11 cellular contexts compared by ENCODE assay signal in genomic region chr14:68820999-68821683, GRCh38. TPM values are rescaled to one million over a fixed set of nuclear protein-coding genes. Genes with fewer than 3 reads are reported as not detected.
DNase-seq lines count a peak whose midpoint lies in the region; ATAC-seq and TF ChIP-seq lines count a peak whose summit lies in the region.
"Had no signal": no experiment of that assay in that cellular context is flagged by ENCODE, and none has a peak within 500 bp of the region (broad histone marks: within the 10 kb centered on the region; RNA-seq: fewer than 3 reads in every experiment).

No MANE protein-coding gene starts in this region.

- H3K4me1 Mint-ChIP-seq in activated T-cell treated with anti-CD3 and anti-CD28 coated beads, Interleukin-2, amount 50 U/mL, for 24 hours (ENCODE audit: low read depth), result peaks cover 58% of the 10 kb centered on the region
- peaks cover 25% of the 10 kb centered on the region for H3K4me1 Mint-ChIP-seq in activated T-helper 17 cell treated with anti-CD3 and anti-CD28 coated beads, Interleukin-2, amount 50 U/mL, for 72 hours

- peak; percentile 43 for DNase-seq in activated T-cell treated with anti-CD3 and anti-CD28 coated beads, Interleukin-2, amount 50 U/mL, for 24 hours
- DNase-seq in activated T-cell treated with anti-CD3 and anti-CD28 coated beads, Interleukin-2, amount 50 U/mL, for 48 hours, result no peak
- no peak for DNase-seq in coronary artery (ENCODE audit: low spot score)
- no peak for DNase-seq in NCI-H2029 treated with DMSO at 0.1 percent for 48 hours (lab: John Stamatoyannopoulos, UW)
- no peak for DNase-seq in thyroid gland
- DNase-seq: NCI-H69, nucleus accumbens had no signal

- peak overlapping the region; percentile 87 for H3K27ac Mint-ChIP-seq in activated T-cell treated with anti-CD3 and anti-CD28 coated beads, Interleukin-2, amount 50 U/mL, for 24 hours
- peak overlapping the region; percentile 83 for H3K27ac Mint-ChIP-seq in activated T-helper 17 cell treated with anti-CD3 and anti-CD28 coated beads, Interleukin-2, amount 50 U/mL, for 72 hours

- peak; percentile 42 for ATAC-seq in HG02759 (IDR thresholded peaks at IDR 0.05; ENCODE audit: unreplicated experiment)
- ATAC-seq in activated T-helper 17 cell treated with anti-CD3 and anti-CD28 coated beads, Interleukin-2, amount 50 U/mL, for 72 hours (replicated peaks), result peak; percentile 51

- TF ChIP-seq CTCF in coronary artery (IDR thresholded peaks at IDR 0.05), result no peak
- no peak for TF ChIP-seq CTCF in thyroid gland (IDR thresholded peaks at IDR 0.05)

- no peak overlapping the region for H3K4me3 Mint-ChIP-seq in activated T-cell treated with anti-CD3 and anti-CD28 coated beads, Interleukin-2, amount 50 U/mL, for 24 hours
- peak overlapping the region; percentile 69 for H3K4me3 Mint-ChIP-seq in activated T-helper 17 cell treated with anti-CD3 and anti-CD28 coated beads, Interleukin-2, amount 50 U/mL, for 72 hours

- 94 to 100% methylated on average over 1 to 11 of the region's 18 CpGs for WGBS in thyroid gland, 2 donors

- no peaks in the 10 kb centered on the region for H3K36me3 ChIP-seq in thyroid gland

- H3K27ac ChIP-seq in skin epidermis (peak overlapping the region in 18 of 21 experiments; percentile 2 to 99 (median 58)), coronary artery (no peak overlapping the region), thyroid gland (no peak overlapping the region)
- H3K27ac ChIP-seq: epithelial cell of prostate had no signal

- H3K9me3 ChIP-seq in thyroid gland, result no peaks in the 10 kb centered on the region

- no peaks in the 10 kb centered on the region for H3K27me3 Mint-ChIP-seq in activated T-cell treated with anti-CD3 and anti-CD28 coated beads, Interleukin-2, amount 50 U/mL, for 24 hours
- no peaks in the 10 kb centered on the region for H3K27me3 Mint-ChIP-seq in activated T-helper 17 cell treated with anti-CD3 and anti-CD28 coated beads, Interleukin-2, amount 50 U/mL, for 72 hours

- H3K27me3 ChIP-seq in thyroid gland, result no peaks in the 10 kb centered on the region

- no peaks in the 10 kb centered on the region for H3K36me3 Mint-ChIP-seq in activated T-cell treated with anti-CD3 and anti-CD28 coated beads, Interleukin-2, amount 50 U/mL, for 24 hours (ENCODE audit: low read depth)
- no peaks in the 10 kb centered on the region for H3K36me3 Mint-ChIP-seq in activated T-helper 17 cell treated with anti-CD3 and anti-CD28 coated beads, Interleukin-2, amount 50 U/mL, for 72 hours (ENCODE audit: low read depth)

- peaks cover 4 to 15% of the 10 kb centered on the region in 2 donors for H3K4me1 ChIP-seq in thyroid gland

- TF ChIP-seq POLR2A in thyroid gland (IDR thresholded peaks at IDR 0.05), result no peak

- intact Hi-C loops in thyroid gland (cut with DNase I), result loop anchor here (10.0 kb wide), 1 partner anchor 986 kb away; no protein-coding TSS in a partner anchor

- H3K9me3 Mint-ChIP-seq in activated T-cell treated with anti-CD3 and anti-CD28 coated beads, Interleukin-2, amount 50 U/mL, for 24 hours, result no peaks in the 10 kb centered on the region
- H3K9me3 Mint-ChIP-seq in activated T-helper 17 cell treated with anti-CD3 and anti-CD28 coated beads, Interleukin-2, amount 50 U/mL, for 72 hours, result no peaks in the 10 kb centered on the region

- H3K4me3 ChIP-seq in skin epidermis, result no peak overlapping the region
- H3K4me3 ChIP-seq in coronary artery, result no peak overlapping the region
- no peak overlapping the region for H3K4me3 ChIP-seq in thyroid gland (replicated peaks in 1 of 3)

RNA-seq across cellular contexts. Expression of gene ZFP36L1, which starts 28.3 kb away (rescaled TPM):
- total RNA-seq in activated T-helper 17 cell treated with anti-CD3 and anti-CD28 coated beads, Interleukin-2, amount 50 U/mL, for 72 hours, result 100 to 1,000 TPM in 1 of 2 donors, 10 to 100 TPM in 1; 57.7 to 146 TPM
- total RNA-seq in thyroid gland, result 100 to 1,000 TPM in 3 of 4 donors, 10 to 100 TPM in 1; 96.9 to 274 (median 127) TPM

Comparison
In these comparisons a context has a peak if more than half of its experiments do, and no peak if none do; other contexts are left out.
1. H3K27ac ChIP-seq: peak in skin epidermis (18 of 21); none in coronary artery (0 of 2) and thyroid gland (0 of 3).